8 cellular contexts compared by ENCODE assay signal in the genomic region with DNA sequence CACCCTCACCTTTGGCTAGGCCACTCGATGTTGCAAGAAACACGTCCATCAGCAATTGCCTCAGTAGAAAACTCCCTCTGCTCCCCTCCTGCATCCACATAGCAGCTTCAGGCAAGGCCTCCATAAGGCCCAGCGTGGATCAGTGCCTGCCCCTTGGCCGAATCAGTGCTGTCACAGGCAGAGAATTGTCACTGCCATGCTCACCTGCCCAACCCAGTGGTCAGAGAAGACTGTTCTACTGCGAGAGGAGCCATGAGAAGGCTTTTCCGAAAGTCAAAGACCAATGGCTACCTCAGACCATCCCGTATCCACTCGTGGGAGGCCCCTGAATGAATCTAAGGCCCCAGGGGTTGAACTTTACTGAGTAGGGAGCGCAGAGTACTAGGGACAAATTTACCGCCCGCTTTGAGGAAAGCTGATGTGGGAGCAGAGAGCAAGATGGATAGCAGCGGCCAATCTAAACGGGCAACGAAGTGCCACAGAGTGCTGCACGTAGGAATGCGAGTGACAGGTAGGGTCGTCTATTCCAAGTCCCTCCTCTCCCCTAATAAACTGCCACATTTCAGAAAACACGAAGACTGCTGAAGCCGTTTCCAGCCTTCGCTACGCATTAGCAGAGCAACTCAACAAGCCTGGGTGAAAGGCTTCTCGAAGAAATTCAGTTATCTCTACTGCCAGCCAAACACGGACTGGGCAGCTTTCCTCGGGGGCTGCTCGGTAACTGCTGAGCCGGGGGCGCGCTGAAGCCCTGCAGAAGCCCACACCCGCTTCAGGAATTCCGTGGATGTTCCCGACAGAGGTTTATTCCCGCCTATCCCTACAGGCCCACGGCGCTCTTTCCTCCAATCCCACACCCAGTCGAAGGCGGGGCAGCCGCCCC. TPM values are rescaled to one million over a fixed set of nuclear protein-coding genes. Genes with fewer than 3 reads are reported as not detected.
DNase-seq lines count a peak whose midpoint lies in the region; ATAC-seq and TF ChIP-seq lines count a peak whose summit lies in the region.

No MANE protein-coding gene starts in this region.

- POLR2A ChIA-PET in RWPE1 (lab: Yijun Ruan, JAX; ENCODE audit: low non-redundant PET), result interaction anchor here (0.6 kb wide), 1 partner anchor 118 kb away, joined by 3 read pairs; no protein-coding TSS in a partner anchor

- DNase-seq in HFFc6, result peak; percentile 74
- peak; percentile 87 for DNase-seq in RWPE1 (ENCODE audit: low spot score)
- peak; percentile 53 for DNase-seq in ecto neural progenitor cell (ENCODE audit: low spot score)
- DNase-seq in mesendoderm, result peak; percentile 19
- no peak for DNase-seq in upper lobe of left lung
- no peak for DNase-seq in NOMO-1 treated with DMSO at 0.1 percent for 48 hours (lab: John Stamatoyannopoulos, UW; ENCODE audit: unreplicated experiment)
- DNase-seq in CD1c-positive myeloid dendritic cell (ENCODE audit: extremely low spot score), result no peak

- H3K27me3 ChIP-seq in mesendoderm (ENCODE audit: insufficient read depth, low read length, poor library complexity) (no peaks in the 10 kb centered on the region), upper lobe of left lung (no peaks in the 10 kb centered on the region)

- H3K4me3 ChIP-seq in mesendoderm (ENCODE audit: low read length) (peak overlapping the region; percentile 93), upper lobe of left lung (peak overlapping the region; percentile 26 to 98 (median 94))

- H4K5ac ChIP-seq in mesendoderm (ENCODE audit: low read length), result peak overlapping the region; percentile 98

- no peak overlapping the region for H2AK5ac ChIP-seq in mesendoderm (ENCODE audit: low read length)

- peak overlapping the region; percentile 100 for H3K56ac ChIP-seq in mesendoderm (ENCODE audit: low read length)

- H3K9ac ChIP-seq in mesendoderm (ENCODE audit: low read length), result peak overlapping the region; percentile 99

- no peak overlapping the region for H2BK120ac ChIP-seq in mesendoderm (ENCODE audit: low read depth, low read length)

- no peak overlapping the region for H2BK15ac ChIP-seq in mesendoderm (replicated peaks; ENCODE audit: low read depth)

- TF ChIP-seq CTCF in C4-2B (conservative IDR thresholded peaks at IDR 0.05), result no peak
- TF ChIP-seq CTCF in HFFc6 (IDR thresholded peaks at IDR 0.05), result no peak
- no peak for TF ChIP-seq CTCF in RWPE1 (conservative IDR thresholded peaks at IDR 0.05; ENCODE audit: low read depth)
- TF ChIP-seq CTCF in upper lobe of left lung (IDR thresholded peaks at IDR 0.05), result no peak

- TF ChIP-seq EP300 in upper lobe of left lung (IDR thresholded peaks at IDR 0.05), result no peak

- H3K79me2 ChIP-seq in mesendoderm (ENCODE audit: control insufficient read depth, insufficient read depth, low read length), result peaks cover 35% of the 10 kb centered on the region

- H3K36me3 Mint-ChIP-seq in HFFc6 (ENCODE audit: low read depth), result peaks cover 15% of the 10 kb centered on the region

- CTCF ChIA-PET in RWPE1 (lab: Yijun Ruan, JAX), result no interaction called here

- H3K27ac Mint-ChIP-seq in HFFc6, result peak overlapping the region; percentile 91

- WGBS in mesendoderm (ENCODE audit: extremely low coverage, insufficient coverage, low lambda C conversion rate), result no CpG with 5 or more reads among the region's 37 CpGs
- 32 to 37% methylated on average over 35 to 37 of the region's 37 CpGs for WGBS in upper lobe of left lung, 2 donors

- H3K18ac ChIP-seq in mesendoderm (ENCODE audit: low read length), result no peak overlapping the region

- H3K4me3 Mint-ChIP-seq in HFFc6, result peak overlapping the region; percentile 91

- no peak for TF ChIP-seq POLR2A in upper lobe of left lung (IDR thresholded peaks at IDR 0.05)

- peaks cover 4% of the 10 kb centered on the region for H3K4me1 ChIP-seq in mesendoderm (ENCODE audit: control insufficient read depth, low read depth, low read length)
- peaks cover 9 to 23% (median 12%) of the 10 kb centered on the region in 4 donors for H3K4me1 ChIP-seq in upper lobe of left lung

- ATAC-seq in upper lobe of left lung (ENCODE audit: low FRiP score in 2 of 2), result peak; percentile 89 to 91

- H3K4me1 Mint-ChIP-seq in HFFc6 (ENCODE audit: low read depth), result peaks cover 35% of the 10 kb centered on the region

- H3K79me1 ChIP-seq in mesendoderm (ENCODE audit: low read length), result peaks cover 13% of the 10 kb centered on the region

- peak overlapping the region; percentile 19 for H3K4ac ChIP-seq in mesendoderm (ENCODE audit: low read depth, low read length)

- peak overlapping the region; percentile 86 for H3K27ac ChIP-seq in C4-2B
- H3K27ac ChIP-seq in RWPE1, result peak overlapping the region; percentile 97
- peak overlapping the region; percentile 92 for H3K27ac ChIP-seq in mesendoderm (ENCODE audit: low read depth, low read length)
- peak overlapping the region; percentile 88 to 98 (median 94) for H3K27ac ChIP-seq in upper lobe of left lung

- no peaks in the 10 kb centered on the region for H3K36me3 ChIP-seq in mesendoderm (ENCODE audit: control insufficient read depth, insufficient read depth, low read length)
- peaks cover 0 to 11% (median 7%) of the 10 kb centered on the region in 4 donors for H3K36me3 ChIP-seq in upper lobe of left lung

- H3K9me3 Mint-ChIP-seq in HFFc6, result no peaks in the 10 kb centered on the region

- H3K27me3 Mint-ChIP-seq in HFFc6 (ENCODE audit: insufficient read depth), result 0 out of 2 replicates have a peak, but pooled peaks cover 3% of the 10 kb centered on the region

- peak overlapping the region; percentile 94 for H3K4me2 ChIP-seq in mesendoderm (ENCODE audit: low read length)

- H3K9me3 ChIP-seq in upper lobe of left lung, result peaks cover 0 to 6% (median 0%) of the 10 kb centered on the region in 4 donors

- peak overlapping the region; percentile 89 for H3K23ac ChIP-seq in mesendoderm (ENCODE audit: low read length)

- H4K8ac ChIP-seq in mesendoderm (ENCODE audit: low read depth, low read length), result no peak overlapping the region

- peak overlapping the region; percentile 50 for H2BK5ac ChIP-seq in mesendoderm (ENCODE audit: low read length)

RNA-seq across cellular contexts. Expression of gene RALBP1, which starts 1.0 kb away (rescaled TPM):
- total RNA-seq in HFFc6 (2021; fragmentation: NEBNext Ultra II Directional; extraction: Animal tissue kit (Norgen Biotek cat#: 25700)), result 10 to 100 TPM; 56.9 to 62.8 (median 59.0) TPM
- polyA plus RNA-seq in mesendoderm (2013, experiment 1 of 2), result 103 TPM
- polyA plus RNA-seq in mesendoderm (2013, experiment 2 of 2), result 104 TPM
- total RNA-seq in upper lobe of left lung, result 10 to 100 TPM; 39.8 to 82.6 (median 57.6) TPM

Comparison
In these comparisons a context has a peak if more than half of its experiments do, and no peak if none do; other contexts are left out.
1. DNase-seq: peak in HFFc6 (single experiment), RWPE1 (single experiment), ecto neural progenitor cell (single experiment) and mesendoderm (single experiment); none in upper lobe of left lung (0 of 2), NOMO-1 treated with DMSO at 0.1 percent for 48 hours (single experiment) and CD1c-positive myeloid dendritic cell (single experiment).
2. Peak in every context shown above with its lines, with median percentiles within 50 percentile points of each other: H3K27ac ChIP-seq.